In the genomic region with DNA sequence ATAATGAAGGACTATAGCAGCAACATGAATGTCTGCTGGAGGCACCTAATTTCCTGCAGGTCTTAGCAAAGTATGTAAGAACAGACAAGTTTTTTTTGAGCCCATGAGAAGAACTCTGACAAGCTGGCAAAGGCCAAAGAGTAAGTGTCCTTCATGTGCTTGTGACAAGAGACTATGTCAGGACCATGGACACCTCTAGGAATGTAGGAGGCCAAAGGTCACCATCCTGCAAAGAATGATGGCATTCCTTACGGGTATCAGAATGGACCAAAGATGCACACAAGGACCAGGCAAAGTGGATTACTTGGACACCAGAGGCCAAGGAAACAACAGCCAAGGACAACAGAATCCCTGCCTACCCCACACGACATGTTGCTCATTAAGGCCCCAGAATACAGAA, we compare ENCODE assay signal across 18 cellular contexts.
DNase-seq lines count a peak whose midpoint lies in the region; ATAC-seq, FAIRE-seq and TF ChIP-seq lines count a peak whose summit lies in the region.
"Had no signal": no experiment of that assay in that cellular context is flagged by ENCODE, and none has a peak within 500 bp of the region (broad histone marks: within the 10 kb centered on the region; RNA-seq: fewer than 3 reads in every experiment).

No MANE protein-coding gene starts in this region.

- TF ChIP-seq EP300 in K562 (IDR thresholded peaks at IDR 0.05; ENCODE audit: low read length), result no peak

- H3K27me3 Mint-ChIP-seq in MCF 10A (ENCODE audit: insufficient read depth, unreplicated experiment), result no peaks in the 10 kb centered on the region

- H3K9ac ChIP-seq in mammary epithelial cell (ENCODE audit: insufficient read depth, low read length), result no peak overlapping the region
- no peak overlapping the region for H3K9ac ChIP-seq in K562 (ENCODE audit: insufficient read depth in 1 of 2, low read depth in 2 of 2, low read length in 2 of 2)
- H3K9ac ChIP-seq: BLaER1 treated with 17β-estradiol and CSF1 and Interleukin-3, amounts not matched to agents 10 nM and 100 nM had no signal

- DNase-seq in MCF 10A (ENCODE audit: unreplicated experiment), result peak; percentile 1
- no peak for DNase-seq in mammary epithelial cell
- DNase-seq in K562 (ENCODE audit: extremely low read depth in 1 of 4, low spot score in 3 of 4), result no peak
- peak; percentile 62 for DNase-seq in left kidney (ENCODE audit: low read depth, low spot score)
- no peak for DNase-seq in stimulated activated CD4-positive, alpha-beta T cell treated with anti-CD3 and anti-CD28 coated beads, Interleukin-1b, Interleukin-23, amount 100 ng/mL, for 48 hours
- no peak for DNase-seq in activated effector memory CD4-positive, alpha-beta T cell treated with Interleukin-2 at 50 U/mL for 16 hours
- no peak for DNase-seq in SIG-M5 (lab: John Stamatoyannopoulos, UW)
- DNase-seq: EL, MV-4-11, NCI-H1417, NCI-H187 treated with DMSO at 0.1 percent for 48 hours, NCI-H2171, NCI-H446, NCI-H69, SHP77 had no signal

- intact Hi-C loops in MCF 10A (cut with micrococcal nuclease), result no loop called here
- intact Hi-C loops in mammary epithelial cell (cut with micrococcal nuclease), result no loop called here
- intact Hi-C loops in K562 (cut with micrococcal nuclease), result no loop called here

- CTCF ChIA-PET in MCF 10A (lab: Yijun Ruan, JAX) (no interaction called here), mammary epithelial cell (lab: Charles Lee; ENCODE audit: low non-redundant PET) (no interaction called here), K562 (lab: Yijun Ruan, JAX; ENCODE audit: low intra/inter-chr PET ratio) (no interaction called here)

- H3K79me2 ChIP-seq in mammary epithelial cell (ENCODE audit: insufficient read depth, low read length), result no peaks in the 10 kb centered on the region
- no peaks in the 10 kb centered on the region for H3K79me2 ChIP-seq in K562 (ENCODE audit: control insufficient read depth, insufficient read depth, low read length)

- H4K20me1 ChIP-seq in mammary epithelial cell (ENCODE audit: insufficient read depth, low read length) (no peaks in the 10 kb centered on the region), K562 (replicated peaks; ENCODE audit: control insufficient read depth, insufficient read depth, low read length) (no peaks in the 10 kb centered on the region)
- H4K20me1 ChIP-seq: BLaER1 treated with 17β-estradiol and CSF1 and Interleukin-3, amounts not matched to agents 10 nM and 100 nM had no signal

- H3K4me3 ChIP-seq in mammary epithelial cell (replicated peaks in 1 of 3; ENCODE audit: insufficient read depth in 1 of 3, low read depth in 2 of 3, low read length in 3 of 3) (no peak overlapping the region), K562 (no peak overlapping the region)
- H3K4me3 ChIP-seq: BLaER1 treated with 17β-estradiol and CSF1 and Interleukin-3, amounts not matched to agents 10 nM and 100 nM had no signal

- H3K27me3 ChIP-seq in mammary epithelial cell (ENCODE audit: insufficient read depth, low read length) (peaks cover 3% of the 10 kb centered on the region), K562 (ENCODE audit: control insufficient read depth in 2 of 2, insufficient read depth in 2 of 2, low read length in 2 of 2) (no peaks in the 10 kb centered on the region)
- H3K27me3 ChIP-seq: BLaER1 treated with 17β-estradiol and CSF1 and Interleukin-3, amounts not matched to agents 10 nM and 100 nM had no signal

- H3K9me1 ChIP-seq in K562 (ENCODE audit: control insufficient read depth, insufficient read depth, low read length), result no peaks in the 10 kb centered on the region

- no peak overlapping the region for H3K4me3 Mint-ChIP-seq in MCF 10A (ENCODE audit: unreplicated experiment)

- BruUV-seq in MCF 10A (replicated peaks; lab: Mats Ljungman, UMichigan) (no TSS peak), mammary epithelial cell (replicated peaks; lab: Mats Ljungman, UMichigan) (no TSS peak), K562 (replicated peaks; lab: Mats Ljungman, UMichigan) (no TSS peak)

- ATAC-seq in K562 (no peak), HG02642 (IDR thresholded peaks at IDR 0.05; ENCODE audit: poor library complexity, unreplicated experiment) (no peak)

- H3K9me3 ChIP-seq in mammary epithelial cell (replicated peaks; ENCODE audit: insufficient read depth, low read length), result no peaks in the 10 kb centered on the region
- H3K9me3 ChIP-seq in K562 (replicated peaks; ENCODE audit: control insufficient read depth, insufficient read depth, low read depth, low read length), result no peaks in the 10 kb centered on the region

- H3K4me1 ChIP-seq in mammary epithelial cell (ENCODE audit: insufficient read depth, low read length), result no peaks in the 10 kb centered on the region
- no peaks in the 10 kb centered on the region for H3K4me1 ChIP-seq in K562 (replicated peaks in 1 of 2; ENCODE audit: control insufficient read depth in 2 of 2, insufficient read depth in 2 of 2, low read length in 2 of 2)

- no peak for TF ChIP-seq RAD21 in K562 (CRISPR knock-in tag; conservative IDR thresholded peaks at IDR 0.05 in 1 of 2, IDR thresholded peaks at IDR 0.05 in 1 of 2)

- TF ChIP-seq POLR2A in K562 (conservative IDR thresholded peaks at IDR 0.05), result no peak

- no peak overlapping the region for H3K4me2 ChIP-seq in mammary epithelial cell (ENCODE audit: insufficient read depth, low read depth, low read length)
- H3K4me2 ChIP-seq in K562 (ENCODE audit: insufficient read depth, low read length), result no peak overlapping the region
- H3K4me2 ChIP-seq: BLaER1 treated with 17β-estradiol and CSF1 and Interleukin-3, amounts not matched to agents 10 nM and 100 nM had no signal

- H3K4me1 Mint-ChIP-seq in MCF 10A (ENCODE audit: insufficient read depth, unreplicated experiment), result no peaks in the 10 kb centered on the region

- dilution Hi-C loops in mammary epithelial cell (cut with HindIII; ENCODE audit: low sequenced_read_pairs), result no loop called here

- no peak overlapping the region for H2AFZ ChIP-seq in mammary epithelial cell (ENCODE audit: low read depth, low read length)
- no peak overlapping the region for H2AFZ ChIP-seq in K562 (ENCODE audit: low read depth, low read length)

- FAIRE-seq in K562 (lab: Jason Lieb, UNC), result no peak
- FAIRE-seq: RCC 7860 had no signal

- no peaks in the 10 kb centered on the region for H3K36me3 Mint-ChIP-seq in MCF 10A (ENCODE audit: insufficient read depth, unreplicated experiment)

- H3K36me3 ChIP-seq in mammary epithelial cell (ENCODE audit: insufficient read depth, low read length) (no peaks in the 10 kb centered on the region), K562 (ENCODE audit: control insufficient read depth, insufficient read depth, low read length) (no peaks in the 10 kb centered on the region)
- H3K36me3 ChIP-seq: BLaER1 treated with 17β-estradiol and CSF1 and Interleukin-3, amounts not matched to agents 10 nM and 100 nM had no signal

- H3K27ac Mint-ChIP-seq in MCF 10A (ENCODE audit: low read depth, unreplicated experiment), result no peak overlapping the region

- H3K27ac ChIP-seq in mammary epithelial cell (ENCODE audit: insufficient read depth, low read depth, low read length) (no peak overlapping the region), K562 (ENCODE audit: extremely low read depth, low read depth, low read length) (no peak overlapping the region)
- H3K27ac ChIP-seq: BLaER1 treated with 17β-estradiol and CSF1 and Interleukin-3, amounts not matched to agents 10 nM and 100 nM had no signal

- H3K9me3 Mint-ChIP-seq in MCF 10A (ENCODE audit: unreplicated experiment), result no peaks in the 10 kb centered on the region

- in situ Hi-C loops in mammary epithelial cell (cut with MboI; ENCODE audit: low sequenced_read_pairs in 2 of 2), result no loop called here
- in situ Hi-C loops in K562 (cut with MboI), result no loop called here

- POLR2A ChIA-PET in MCF 10A (lab: Yijun Ruan, JAX), result interaction anchor here (0.6 kb wide), 1 partner anchor 25 kb away, joined by 3 read pairs; no protein-coding TSS in a partner anchor
- POLR2A ChIA-PET in K562 (lab: Yijun Ruan, JAX), result no interaction called here

- WGBS in mammary epithelial cell (ENCODE audit: low coverage, missing lambda C conversion rate), result 75% methylated on average over 2 of the region's 2 CpGs
- 30% methylated on average over 2 of the region's 2 CpGs for WGBS in K562 (ENCODE audit: insufficient coverage, low coverage, missing lambda C conversion rate)

- TF ChIP-seq CTCF in MCF 10A (IDR thresholded peaks at IDR 0.05; ENCODE audit: unreplicated experiment), result no peak
- TF ChIP-seq CTCF in mammary epithelial cell (conservative IDR thresholded peaks at IDR 0.05 in 1 of 2, IDR thresholded peaks at IDR 0.05 in 1 of 2; ENCODE audit: extremely low read depth in 1 of 2, insufficient read depth in 1 of 2, low read depth in 1 of 2, low read length in 2 of 2), result no peak
- no peak for TF ChIP-seq CTCF in K562 (IDR thresholded peaks at IDR 0.05 in 2 of 3, conservative IDR thresholded peaks at IDR 0.05 in 1 of 3; ENCODE audit: insufficient read depth in 2 of 3, low read depth in 1 of 3, low read length in 3 of 3)

TF ChIP-seq in K562, 482 proteins besides CTCF, POLR2A, EP300 and RAD21:
- peak; percentile 56; the same call in 1 of the 2 replicates for TF ChIP-seq EHMT2 (IDR thresholded peaks at IDR 0.05)
- TF ChIP-seq SNRNP70 (optimal IDR thresholded peaks at IDR 0.05; ENCODE audit: low read depth, low read length), result no peak

Comparison
In these comparisons a context has a peak if more than half of its experiments do, and no peak if none do; other contexts are left out.
1. DNase-seq: peak in MCF 10A (single experiment) and left kidney (single experiment); none in mammary epithelial cell (single experiment), K562 (0 of 4), stimulated activated CD4-positive, alpha-beta T cell treated with anti-CD3 and anti-CD28 coated beads, Interleukin-1b, Interleukin-23, amount 100 ng/mL, for 48 hours (single experiment), activated effector memory CD4-positive, alpha-beta T cell treated with Interleukin-2 at 50 U/mL for 16 hours (single experiment) and SIG-M5 (single experiment).